ENCODE assay signal across 9 cellular contexts in the genomic region with DNA sequence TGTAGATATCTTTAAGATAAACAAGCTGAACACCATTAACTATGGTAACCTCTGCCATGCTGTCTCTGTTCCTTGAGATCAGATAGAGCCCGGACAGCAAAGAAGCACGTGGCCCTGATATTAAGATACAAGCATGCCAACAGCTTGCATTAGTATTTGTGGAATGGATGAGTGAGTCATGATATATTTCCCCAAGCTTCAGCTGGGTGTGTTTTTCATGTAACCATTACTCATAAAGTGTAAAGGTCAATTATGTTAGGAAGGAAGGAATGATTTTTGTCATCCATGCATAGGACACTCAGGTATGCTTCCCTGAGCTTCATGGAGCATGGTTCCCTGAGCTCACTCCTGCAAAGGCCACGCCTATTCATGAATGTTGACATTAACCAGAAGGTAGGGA.
DNase-seq lines count a peak whose midpoint lies in the region; ATAC-seq and TF ChIP-seq lines count a peak whose summit lies in the region.
"Had no signal": no experiment of that assay in that cellular context is flagged by ENCODE, and none has a peak within 500 bp of the region (broad histone marks: within the 10 kb centered on the region; RNA-seq: fewer than 3 reads in every experiment).

No MANE protein-coding gene starts in this region.

- intact Hi-C loops in ovary (cut with DNase I) = no loop called here

- no peaks in the 10 kb centered on the region for H3K27me3 ChIP-seq in ovary

- peaks cover 33% of the 10 kb centered on the region for H3K4me1 Mint-ChIP-seq in type B pancreatic cell (ENCODE audit: unreplicated experiment)

- peak overlapping the region; percentile 42 for H3K4me3 Mint-ChIP-seq in type B pancreatic cell

- no peaks in the 10 kb centered on the region for H3K36me3 Mint-ChIP-seq in type B pancreatic cell

- TF ChIP-seq CTCF in type B pancreatic cell (conservative IDR thresholded peaks at IDR 0.05) (no peak), ovary (IDR thresholded peaks at IDR 0.05) (no peak)

- H3K36me3 ChIP-seq in ovary = no peaks in the 10 kb centered on the region

- peaks cover 8% of the 10 kb centered on the region for H3K9me3 Mint-ChIP-seq in type B pancreatic cell

- TF ChIP-seq EP300 in ovary (IDR thresholded peaks at IDR 0.05) = no peak

- H3K27ac Mint-ChIP-seq in type B pancreatic cell = peak overlapping the region; percentile 96

- no peak for ATAC-seq in HG03442 (IDR thresholded peaks at IDR 0.05; ENCODE audit: unreplicated experiment)

- H3K27ac ChIP-seq in ovary = no peak overlapping the region
- H3K27ac ChIP-seq: VCaP had no signal

- no peak overlapping the region for H3K4me3 ChIP-seq in ovary

- DNase-seq in activated T-cell treated with anti-CD3 and anti-CD28 coated beads, Interleukin-2, amount 50 U/mL, for 1 hour = peak; percentile 48
- no peak for DNase-seq in activated T-cell treated with anti-CD3 and anti-CD28 coated beads for 4 hours
- DNase-seq in T-helper 22 cell (ENCODE audit: low read depth) = peak; percentile 48
- DNase-seq in fibroblast of the conjunctiva (ENCODE audit: low read depth) = peak; percentile 78
- DNase-seq in type B pancreatic cell (ENCODE audit: extremely low spot score, unreplicated experiment) = no peak
- no peak for DNase-seq in cerebellum (ENCODE audit: low spot score)
- no peak for DNase-seq in ovary

- H3K4me1 ChIP-seq in ovary (ENCODE audit: insufficient read depth) = no peaks in the 10 kb centered on the region

- 31 to 44% (median 35%) methylated on average over 3 of the region's 3 CpGs for WGBS in ovary, 3 donors

- H3K27me3 Mint-ChIP-seq in type B pancreatic cell = no peaks in the 10 kb centered on the region

- no peak for TF ChIP-seq POLR2A in ovary (IDR thresholded peaks at IDR 0.05)

- H3K9me3 ChIP-seq in ovary = no peaks in the 10 kb centered on the region

Comparison
In these comparisons a context has a peak if more than half of its experiments do, and no peak if none do; other contexts are left out.
1. DNase-seq: peak in activated T-cell treated with anti-CD3 and anti-CD28 coated beads, Interleukin-2, amount 50 U/mL, for 1 hour (single experiment), T-helper 22 cell (single experiment) and fibroblast of the conjunctiva (single experiment); none in activated T-cell treated with anti-CD3 and anti-CD28 coated beads for 4 hours (single experiment), type B pancreatic cell (single experiment), cerebellum (single experiment) and ovary (0 of 5).